In genomic region chr4:116870667-116871066, GRCh38 we compare ENCODE assay signal across 18 cellular contexts.
DNase-seq lines count a peak whose midpoint lies in the region; ATAC-seq and TF ChIP-seq lines count a peak whose summit lies in the region.
"Had no signal": no experiment of that assay in that cellular context is flagged by ENCODE, and none has a peak within 500 bp of the region (broad histone marks: within the 10 kb centered on the region; RNA-seq: fewer than 3 reads in every experiment).

No MANE protein-coding gene starts in this region.

- WGBS in gastroesophageal sphincter (ENCODE audit: low coverage in 1 of 2), 2 donors: 29 to 31% methylated on average over 4 of the region's 4 CpGs

- CTCF ChIA-PET in WTC11 (lab: Charles Lee): no interaction called here

- POLR2A ChIA-PET in WTC11 (lab: Charles Lee): no interaction called here

- 0 out of 2 replicates have a peak, but pooled peaks cover 3% of the 10 kb centered on the region for H3K9me3 Mint-ChIP-seq in WTC11
- H3K9me3 Mint-ChIP-seq in activated T-cell treated with anti-CD3 and anti-CD28 coated beads, Interleukin-2, amount 50 U/mL, for 72 hours: no peaks in the 10 kb centered on the region
- H3K9me3 Mint-ChIP-seq: CD8-positive, alpha-beta T cell had no signal

- no peaks in the 10 kb centered on the region for H3K4me1 Mint-ChIP-seq in WTC11
- no peaks in the 10 kb centered on the region for H3K4me1 Mint-ChIP-seq in activated T-cell treated with anti-CD3 and anti-CD28 coated beads, Interleukin-2, amount 50 U/mL, for 72 hours (ENCODE audit: low read depth)
- H3K4me1 Mint-ChIP-seq: CD14-positive monocyte had no signal

- TF ChIP-seq POLR2A in gastroesophageal sphincter (IDR thresholded peaks at IDR 0.05): no peak

- H3K4me1 ChIP-seq in gastroesophageal sphincter: no peaks in the 10 kb centered on the region
- H3K4me1 ChIP-seq: HAP-1 had no signal

- TF ChIP-seq EP300 in gastroesophageal sphincter (IDR thresholded peaks at IDR 0.05): no peak

- no peak overlapping the region for H3K27ac ChIP-seq in gastroesophageal sphincter
- H3K27ac ChIP-seq: 22Rv1, GM23248 had no signal

- TF ChIP-seq CTCF in WTC11 (IDR thresholded peaks at IDR 0.05) (no peak), gastroesophageal sphincter (IDR thresholded peaks at IDR 0.05) (no peak)

- H3K27me3 Mint-ChIP-seq in WTC11 (ENCODE audit: low read depth): no peaks in the 10 kb centered on the region
- no peaks in the 10 kb centered on the region for H3K27me3 Mint-ChIP-seq in activated T-cell treated with anti-CD3 and anti-CD28 coated beads, Interleukin-2, amount 50 U/mL, for 72 hours (ENCODE audit: low read depth)

- no peak overlapping the region for H3K4me3 ChIP-seq in gastroesophageal sphincter
- H3K4me3 ChIP-seq: GM23248, HAP-1 had no signal

- H3K9me3 ChIP-seq in gastroesophageal sphincter: no peaks in the 10 kb centered on the region
- H3K9me3 ChIP-seq: HAP-1 had no signal

- no peaks in the 10 kb centered on the region for H3K36me3 ChIP-seq in gastroesophageal sphincter
- H3K36me3 ChIP-seq: HAP-1 had no signal

- DNase-seq in NCI-H2227 (lab: John Stamatoyannopoulos, UW; ENCODE audit: unreplicated experiment) (peak; percentile 1), NCI-H2227 treated with DMSO at 0.1 percent for 48 hours (lab: John Stamatoyannopoulos, UW) (no peak), WTC11 (ENCODE audit: low spot score) (no peak), left kidney (ENCODE audit: low read depth, low spot score) (peak; percentile 7), retina (peak; percentile 45)
- DNase-seq in activated T-cell treated with anti-CD3 and anti-CD28 coated beads, Interleukin-2, amount 50 U/mL, for 72 hours: no peak
- DNase-seq: CD8-positive, alpha-beta T cell; COR-L47; DMS153; DMS79 treated with DMSO at 0.1 percent for 48 hours; EL; GM23248; HFFc6 had no signal

- H3K36me3 Mint-ChIP-seq in WTC11: no peaks in the 10 kb centered on the region
- no peaks in the 10 kb centered on the region for H3K36me3 Mint-ChIP-seq in activated T-cell treated with anti-CD3 and anti-CD28 coated beads, Interleukin-2, amount 50 U/mL, for 72 hours (ENCODE audit: insufficient read depth in 2 of 2)
- H3K36me3 Mint-ChIP-seq: CD14-positive monocyte; CD8-positive, alpha-beta T cell had no signal

- H3K27ac Mint-ChIP-seq in WTC11: no peak overlapping the region
- no peak overlapping the region for H3K27ac Mint-ChIP-seq in activated T-cell treated with anti-CD3 and anti-CD28 coated beads, Interleukin-2, amount 50 U/mL, for 72 hours
- H3K27ac Mint-ChIP-seq: CD14-positive monocyte; CD8-positive, alpha-beta T cell; HFFc6 had no signal

- H3K27me3 ChIP-seq in gastroesophageal sphincter: no peaks in the 10 kb centered on the region

- ATAC-seq in WTC11: peak; percentile 64
- ATAC-seq in activated T-cell treated with anti-CD3 and anti-CD28 coated beads, Interleukin-2, amount 50 U/mL, for 72 hours (replicated peaks in 1 of 2): no peak
- no peak for ATAC-seq in HG03039 (IDR thresholded peaks at IDR 0.05; ENCODE audit: unreplicated experiment)
- ATAC-seq in gastroesophageal sphincter: no peak
- ATAC-seq: CD8-positive, alpha-beta T cell had no signal

- H3K4me3 Mint-ChIP-seq in WTC11: no peak overlapping the region
- no peak overlapping the region for H3K4me3 Mint-ChIP-seq in activated T-cell treated with anti-CD3 and anti-CD28 coated beads, Interleukin-2, amount 50 U/mL, for 72 hours
- H3K4me3 Mint-ChIP-seq: CD14-positive monocyte; CD8-positive, alpha-beta T cell; HFFc6 had no signal

TF ChIP-seq in WTC11, 78 proteins besides CTCF, POLR2A, EP300 and RAD21:
- TF ChIP-seq ATF1 (CRISPR knock-in tag; IDR thresholded peaks at IDR 0.05) (no peak), ZNF396 (CRISPR knock-in tag; IDR thresholded peaks at IDR 0.05; ENCODE audit: borderline replicate concordance) (no peak), E2F5 (CRISPR knock-in tag; IDR thresholded peaks at IDR 0.05) (no peak), NR2C2 (CRISPR knock-in tag; IDR thresholded peaks at IDR 0.05) (no peak), TEAD4 (CRISPR knock-in tag; IDR thresholded peaks at IDR 0.05) (no peak), ZNF416 (CRISPR knock-in tag; IDR thresholded peaks at IDR 0.05) (no peak), SMAD4 (CRISPR knock-in tag; IDR thresholded peaks at IDR 0.05) (no peak)
TF ChIP-seq in WTC11: peak in this region for 0.

Comparison
In these comparisons a context has a peak if more than half of its experiments do, and no peak if none do; other contexts are left out.
1. DNase-seq: peak in NCI-H2227 (single experiment), left kidney (single experiment) and retina (single experiment); none in NCI-H2227 treated with DMSO at 0.1 percent for 48 hours (single experiment), WTC11 (single experiment) and activated T-cell treated with anti-CD3 and anti-CD28 coated beads, Interleukin-2, amount 50 U/mL, for 72 hours (0 of 2).